ENCODE assay signal across 26 cellular contexts in genomic region chr16:78976212-78976611, GRCh38.
DNase-seq lines count a peak whose midpoint lies in the region; ATAC-seq and TF ChIP-seq lines count a peak whose summit lies in the region.
"Had no signal": no experiment of that assay in that cellular context is flagged by ENCODE, and none has a peak within 500 bp of the region (broad histone marks: within the 10 kb centered on the region; RNA-seq: fewer than 3 reads in every experiment).

No MANE protein-coding gene starts in this region.

- CTCF ChIA-PET in activated CD8-positive, alpha-beta memory T cell treated with anti-CD3 and anti-CD28 coated beads, Interleukin-2, amount 10 ng/mL, durations not matched to agents 7 days and 5 days (lab: Charles Lee): interaction anchor here (1.2 kb wide), 1 partner anchor 9 kb away, joined by 3 read pairs; no protein-coding TSS in a partner anchor

- no peak overlapping the region for H3K4me3 Mint-ChIP-seq in activated CD8-positive, alpha-beta memory T cell treated with anti-CD3 and anti-CD28 coated beads, Interleukin-2, amount 10 ng/mL, durations not matched to agents 7 days and 5 days
- no peak overlapping the region for H3K4me3 Mint-ChIP-seq in T-helper 2 cell treated with Interferon-gamma antibody and Interleukin-4, amounts not matched to agents 5 μg/mL and 100 μg/mL, for 36 hours
- no peak overlapping the region for H3K4me3 Mint-ChIP-seq in nephron progenitor cell
- H3K4me3 Mint-ChIP-seq: activated CD8-positive, alpha-beta T cell treated with anti-CD3 and anti-CD28 coated beads, Interleukin-2, amount 10 ng/mL, durations not matched to agents 7 days and 5 days; B cell; HFFc6; IgD-negative memory B cell; natural killer cell; type B pancreatic cell had no signal

- DNase-seq in activated CD8-positive, alpha-beta memory T cell treated with anti-CD3 and anti-CD28 coated beads, Interleukin-2, amount 50 U/mL, for 48 hours: peak; percentile 55
- DNase-seq in activated CD8-positive, alpha-beta memory T cell treated with anti-CD3 and anti-CD28 coated beads, Interleukin-2, amount 10 ng/mL, durations not matched to agents 7 days and 5 days: no peak
- peak; percentile 10 for DNase-seq in T-helper 2 cell treated with Interferon-gamma antibody and Interleukin-4, amounts not matched to agents 5 μg/mL and 100 μg/mL, for 36 hours (ENCODE audit: low spot score)
- DNase-seq in nephron progenitor cell: no peak
- peak in 2 of 3 experiments; percentile 25 to 49 for DNase-seq in stimulated activated CD4-positive, alpha-beta T cell treated with anti-CD3 and anti-CD28 coated beads, TNF-alpha, amount 100 ng/mL, for 24 hours (ENCODE audit: low read depth in 3 of 3)
- DNase-seq in foreskin fibroblast: no peak
- DNase-seq in AML-193 (lab: John Stamatoyannopoulos, UW): no peak
- DNase-seq in NCI-H2171 treated with DMSO at 0.1 percent for 48 hours (lab: John Stamatoyannopoulos, UW): no peak
- DNase-seq: activated CD8-positive, alpha-beta T cell treated with anti-CD3 and anti-CD28 coated beads, Interleukin-2, amount 10 ng/mL, durations not matched to agents 7 days and 5 days; central memory CD4-positive, alpha-beta T cell; foreskin keratinocyte; GM23248; heart right ventricle; HFFc6; natural killer cell; NCI-H1092; NCI-H2171; NCI-H524; PC-3; retina; substantia nigra had no signal

- no peaks in the 10 kb centered on the region for H3K36me3 Mint-ChIP-seq in activated CD8-positive, alpha-beta memory T cell treated with anti-CD3 and anti-CD28 coated beads, Interleukin-2, amount 10 ng/mL, durations not matched to agents 7 days and 5 days
- H3K36me3 Mint-ChIP-seq in T-helper 2 cell treated with Interferon-gamma antibody and Interleukin-4, amounts not matched to agents 5 μg/mL and 100 μg/mL, for 36 hours (ENCODE audit: low read depth): no peaks in the 10 kb centered on the region
- H3K36me3 Mint-ChIP-seq in nephron progenitor cell (ENCODE audit: low read depth): no peaks in the 10 kb centered on the region
- H3K36me3 Mint-ChIP-seq: IgD-negative memory B cell, natural killer cell, type B pancreatic cell had no signal

- TF ChIP-seq CTCF in nephron progenitor cell (IDR thresholded peaks at IDR 0.05) (no peak), foreskin fibroblast (IDR thresholded peaks at IDR 0.05; ENCODE audit: low read depth, low read length) (no peak)

- no peak overlapping the region for H3K27ac Mint-ChIP-seq in activated CD8-positive, alpha-beta memory T cell treated with anti-CD3 and anti-CD28 coated beads, Interleukin-2, amount 10 ng/mL, durations not matched to agents 7 days and 5 days
- no peak overlapping the region for H3K27ac Mint-ChIP-seq in T-helper 2 cell treated with Interferon-gamma antibody and Interleukin-4, amounts not matched to agents 5 μg/mL and 100 μg/mL, for 36 hours
- H3K27ac Mint-ChIP-seq in nephron progenitor cell: peak overlapping the region; percentile 16
- H3K27ac Mint-ChIP-seq: activated CD8-positive, alpha-beta T cell treated with anti-CD3 and anti-CD28 coated beads, Interleukin-2, amount 10 ng/mL, durations not matched to agents 7 days and 5 days; B cell; HFFc6; IgD-negative memory B cell; natural killer cell; type B pancreatic cell had no signal

- peaks cover 2% of the 10 kb centered on the region for H3K9me3 Mint-ChIP-seq in activated CD8-positive, alpha-beta memory T cell treated with anti-CD3 and anti-CD28 coated beads, Interleukin-2, amount 10 ng/mL, durations not matched to agents 7 days and 5 days (ENCODE audit: low read depth)
- no peaks in the 10 kb centered on the region for H3K9me3 Mint-ChIP-seq in T-helper 2 cell treated with Interferon-gamma antibody and Interleukin-4, amounts not matched to agents 5 μg/mL and 100 μg/mL, for 36 hours
- no peaks in the 10 kb centered on the region for H3K9me3 Mint-ChIP-seq in nephron progenitor cell
- H3K9me3 Mint-ChIP-seq: IgD-negative memory B cell, natural killer cell, type B pancreatic cell had no signal

- no peaks in the 10 kb centered on the region for H3K27me3 Mint-ChIP-seq in activated CD8-positive, alpha-beta memory T cell treated with anti-CD3 and anti-CD28 coated beads, Interleukin-2, amount 10 ng/mL, durations not matched to agents 7 days and 5 days
- H3K27me3 Mint-ChIP-seq in T-helper 2 cell treated with Interferon-gamma antibody and Interleukin-4, amounts not matched to agents 5 μg/mL and 100 μg/mL, for 36 hours (ENCODE audit: low read depth): no peaks in the 10 kb centered on the region
- peaks cover 13% of the 10 kb centered on the region for H3K27me3 Mint-ChIP-seq in nephron progenitor cell (ENCODE audit: low read depth, poor library complexity)
- H3K27me3 Mint-ChIP-seq: B cell had no signal

- no peaks in the 10 kb centered on the region for H3K4me1 Mint-ChIP-seq in activated CD8-positive, alpha-beta memory T cell treated with anti-CD3 and anti-CD28 coated beads, Interleukin-2, amount 10 ng/mL, durations not matched to agents 7 days and 5 days
- H3K4me1 Mint-ChIP-seq in T-helper 2 cell treated with Interferon-gamma antibody and Interleukin-4, amounts not matched to agents 5 μg/mL and 100 μg/mL, for 36 hours (ENCODE audit: low read depth): no peaks in the 10 kb centered on the region
- H3K4me1 Mint-ChIP-seq in nephron progenitor cell: peaks cover 63% of the 10 kb centered on the region
- H3K4me1 Mint-ChIP-seq: B cell, IgD-negative memory B cell, natural killer cell had no signal

- no peak for ATAC-seq in activated CD8-positive, alpha-beta memory T cell treated with anti-CD3 and anti-CD28 coated beads, Interleukin-2, amount 10 ng/mL, durations not matched to agents 7 days and 5 days
- ATAC-seq: activated CD8-positive, alpha-beta T cell treated with anti-CD3 and anti-CD28 coated beads, Interleukin-2, amount 10 ng/mL, durations not matched to agents 7 days and 5 days; foreskin keratinocyte; heart right ventricle; natural killer cell; PC-3 had no signal

- H3K4me3 ChIP-seq in foreskin fibroblast (ENCODE audit: low read depth in 1 of 2, low read length in 2 of 2): no peak overlapping the region
- H3K4me3 ChIP-seq: GM23248, heart right ventricle, lung, smooth muscle cell had no signal

Comparison
In these comparisons a context has a peak if more than half of its experiments do, and no peak if none do; other contexts are left out.
1. DNase-seq: peak in activated CD8-positive, alpha-beta memory T cell treated with anti-CD3 and anti-CD28 coated beads, Interleukin-2, amount 50 U/mL, for 48 hours (single experiment), T-helper 2 cell treated with Interferon-gamma antibody and Interleukin-4, amounts not matched to agents 5 μg/mL and 100 μg/mL, for 36 hours (single experiment) and stimulated activated CD4-positive, alpha-beta T cell treated with anti-CD3 and anti-CD28 coated beads, TNF-alpha, amount 100 ng/mL, for 24 hours (2 of 3); none in activated CD8-positive, alpha-beta memory T cell treated with anti-CD3 and anti-CD28 coated beads, Interleukin-2, amount 10 ng/mL, durations not matched to agents 7 days and 5 days (single experiment), nephron progenitor cell (single experiment), foreskin fibroblast (0 of 2), AML-193 (0 of 2) and NCI-H2171 treated with DMSO at 0.1 percent for 48 hours (single experiment).